ENCODE assay signal across 1 cellular context in genomic region chr17:51640108-51640622, GRCh38.
A peak's percentile ranks its signal among the peaks of the same experiment; 100 is the strongest.
TF ChIP-seq lines count a peak whose summit lies in the region.

No MANE protein-coding gene starts in this region.

TF ChIP-seq in HEK293, 187 proteins besides CTCF, POLR2A, EP300 and RAD21 (continued from another document and continues in another):
- peak; percentile 56 for TF ChIP-seq ZNF518A (tag by site-specific recombination; conservative IDR thresholded peaks at IDR 0.05; ENCODE audit: low read depth)
- TF ChIP-seq GLIS1 (tag by site-specific recombination; IDR thresholded peaks at IDR 0.05): no peak
- TF ChIP-seq ZNF580 (tag by site-specific recombination; IDR thresholded peaks at IDR 0.05): 0 out of 2 replicates have a peak, but pooled peaks have one; percentile 69
- peak; percentile 88 for TF ChIP-seq ZNF10 (tag by site-specific recombination; IDR thresholded peaks at IDR 0.05)
- TF ChIP-seq SETDB1 (IDR thresholded peaks at IDR 0.05; ENCODE audit: insufficient read length, low read length): no peak
- no peak for TF ChIP-seq ZNF341 (tag by site-specific recombination; IDR thresholded peaks at IDR 0.05; ENCODE audit: low read depth)
- TF ChIP-seq OSR2 (tag by site-specific recombination; IDR thresholded peaks at IDR 0.05): 0 out of 2 replicates have a peak, but pooled peaks have one; percentile 67
- no peak for TF ChIP-seq ZNF610 (tag by site-specific recombination; IDR thresholded peaks at IDR 0.05; ENCODE audit: borderline replicate concordance)
- no peak for TF ChIP-seq ZNF530 (tag by site-specific recombination; IDR thresholded peaks at IDR 0.05; ENCODE audit: low read depth)
- no peak for TF ChIP-seq ZNF501 (tag by site-specific recombination; IDR thresholded peaks at IDR 0.05)
- no peak for TF ChIP-seq KLF16 (tag by site-specific recombination; IDR thresholded peaks at IDR 0.05)
- TF ChIP-seq ZNF140 (tag by site-specific recombination; IDR thresholded peaks at IDR 0.05): no peak
- TF ChIP-seq TSHZ1 (tag by site-specific recombination; IDR thresholded peaks at IDR 0.05; ENCODE audit: borderline replicate concordance): no peak
- TF ChIP-seq ZNF777 (tag by site-specific recombination; IDR thresholded peaks at IDR 0.05; ENCODE audit: borderline replicate concordance): no peak
- TF ChIP-seq ZNF707 (tag by site-specific recombination; IDR thresholded peaks at IDR 0.05): no peak
- peak; percentile 59; the same call in 1 of the 2 replicates for TF ChIP-seq SALL2 (tag by site-specific recombination; IDR thresholded peaks at IDR 0.05; ENCODE audit: borderline replicate concordance)
- peak; percentile 55; the same call in 1 of the 2 replicates for TF ChIP-seq ZBTB21 (tag by site-specific recombination; IDR thresholded peaks at IDR 0.05)
- no peak for TF ChIP-seq ZNF112 (tag by site-specific recombination; IDR thresholded peaks at IDR 0.05)
- TF ChIP-seq ZBTB6 (tag by site-specific recombination; IDR thresholded peaks at IDR 0.05): no peak
- TF ChIP-seq ZSCAN30 (tag by site-specific recombination; IDR thresholded peaks at IDR 0.05): no peak
- TF ChIP-seq ZBTB44 (tag by site-specific recombination; IDR thresholded peaks at IDR 0.05): no peak
- TF ChIP-seq YY2 (tag by site-specific recombination; IDR thresholded peaks at IDR 0.05): peak; percentile 47; the same call in 1 of the 2 replicates
- no peak for TF ChIP-seq FEZF1 (tag by site-specific recombination; IDR thresholded peaks at IDR 0.05)
- no peak for TF ChIP-seq ZNF513 (tag by site-specific recombination; IDR thresholded peaks at IDR 0.05)
- TF ChIP-seq ZNF514 (tag by site-specific recombination; IDR thresholded peaks at IDR 0.05): no peak
- TF ChIP-seq ZNF529 (tag by site-specific recombination; IDR thresholded peaks at IDR 0.05; ENCODE audit: insufficient replicate concordance): peak; percentile 74
- peak; percentile 55; the same call in 1 of the 2 replicates for TF ChIP-seq ZNF843 (tag by site-specific recombination; IDR thresholded peaks at IDR 0.05)
- 0 out of 2 replicates have a peak, but pooled peaks have one; percentile 32 for TF ChIP-seq ZNF324 (tag by site-specific recombination; IDR thresholded peaks at IDR 0.05)
- no peak for TF ChIP-seq ZBTB49 (tag by site-specific recombination; IDR thresholded peaks at IDR 0.05; ENCODE audit: low read depth)
- TF ChIP-seq ZNF433 (tag by site-specific recombination; IDR thresholded peaks at IDR 0.05; ENCODE audit: low read depth): no peak
- TF ChIP-seq ZFP3 (tag by site-specific recombination; IDR thresholded peaks at IDR 0.05; ENCODE audit: low read depth): no peak
- TF ChIP-seq ZNF629 (tag by site-specific recombination; IDR thresholded peaks at IDR 0.05): peak; percentile 75
- peak; percentile 69 for TF ChIP-seq ZFP69B (tag by site-specific recombination; IDR thresholded peaks at IDR 0.05)
- TF ChIP-seq ZNF146 (tag by site-specific recombination; IDR thresholded peaks at IDR 0.05): no peak
- no peak for TF ChIP-seq KLF10 (tag by site-specific recombination; IDR thresholded peaks at IDR 0.05)
- no peak for TF ChIP-seq ZNF658 (tag by site-specific recombination; IDR thresholded peaks at IDR 0.05)
- TF ChIP-seq ZNF211 (tag by site-specific recombination; IDR thresholded peaks at IDR 0.05; ENCODE audit: low read depth): no peak
- TF ChIP-seq RBAK (tag by site-specific recombination; IDR thresholded peaks at IDR 0.05): no peak
- no peak for TF ChIP-seq MZF1 (tag by site-specific recombination; IDR thresholded peaks at IDR 0.05; ENCODE audit: borderline replicate concordance)
- TF ChIP-seq ZNF416 (tag by site-specific recombination; IDR thresholded peaks at IDR 0.05): no peak
- peak; percentile 97 for TF ChIP-seq ZSCAN16 (tag by site-specific recombination; IDR thresholded peaks at IDR 0.05)
- TF ChIP-seq ZBTB26 (tag by site-specific recombination; optimal IDR thresholded peaks at IDR 0.05): no peak
- TF ChIP-seq ZNF184 (tag by site-specific recombination; IDR thresholded peaks at IDR 0.05): peak; percentile 75; the same call in 1 of the 2 replicates
- no peak for TF ChIP-seq ZNF121 (tag by site-specific recombination; IDR thresholded peaks at IDR 0.05)
- TF ChIP-seq ZNF221 (tag by site-specific recombination; IDR thresholded peaks at IDR 0.05; ENCODE audit: borderline replicate concordance): no peak
- peak; percentile 71; the same call in 1 of the 2 replicates for TF ChIP-seq ZNF600 (tag by site-specific recombination; IDR thresholded peaks at IDR 0.05)
- TF ChIP-seq ZNF404 (tag by site-specific recombination; IDR thresholded peaks at IDR 0.05): no peak
- no peak for TF ChIP-seq ZNF155 (tag by site-specific recombination; IDR thresholded peaks at IDR 0.05)
- no peak for TF ChIP-seq SCRT2 (tag by site-specific recombination; IDR thresholded peaks at IDR 0.05)
- TF ChIP-seq ZNF423 (tag by site-specific recombination; IDR thresholded peaks at IDR 0.05): no peak
- peak; percentile 82 for TF ChIP-seq KLF17 (tag by site-specific recombination; IDR thresholded peaks at IDR 0.05)
- TF ChIP-seq ZBTB48 (tag by site-specific recombination; IDR thresholded peaks at IDR 0.05): no peak
